ENCODE assay signal across 24 cellular contexts in the genomic region with DNA sequence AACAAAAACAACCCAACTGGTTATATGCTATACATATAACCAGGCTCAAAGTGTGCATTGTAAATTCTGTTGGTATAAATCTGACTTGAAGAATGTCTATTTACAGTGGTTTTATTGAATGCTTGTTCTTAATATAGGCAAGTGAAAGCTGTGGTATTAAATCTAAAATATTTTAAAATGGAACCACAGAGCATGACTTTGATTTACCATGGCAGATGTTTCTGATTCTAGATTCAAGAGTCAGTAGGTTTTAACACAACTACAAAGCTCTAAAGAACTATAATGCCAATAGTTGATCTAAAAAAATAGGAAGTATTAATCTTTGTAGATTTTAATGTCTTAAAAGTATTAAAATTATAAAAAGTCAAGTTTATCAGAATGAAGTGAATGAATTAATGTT.
"Had no signal": no experiment of that assay in that cellular context is flagged by ENCODE, and none has a peak within 500 bp of the region (broad histone marks: within the 10 kb centered on the region; RNA-seq: fewer than 3 reads in every experiment).

No MANE protein-coding gene starts in this region.

- H3K9me3 Mint-ChIP-seq: nephron progenitor cell had no signal

- H3K4me3 Mint-ChIP-seq: activated B cell treated with CpG ODN at 0.5 μM for 24 hours; activated CD4-positive, alpha-beta memory T cell treated with anti-CD3 and anti-CD28 coated beads, Interleukin-2, amount 10 ng/mL, durations not matched to agents 7 days and 5 days; activated CD8-positive, alpha-beta memory T cell treated with anti-CD3 and anti-CD28 coated beads, Interleukin-2, amount 10 ng/mL, durations not matched to agents 7 days and 5 days; activated naive CD8-positive, alpha-beta T cell treated with anti-CD3 and anti-CD28 coated beads for 36 hours; activated T-helper 17 cell treated with anti-CD3 and anti-CD28 coated beads, Interleukin-2, amount 50 U/mL, for 72 hours; brain; central memory CD8-positive, alpha-beta T cell; immature natural killer cell; nephron progenitor cell; stimulated activated naive CD8-positive, alpha-beta T cell treated with anti-CD3 and anti-CD28 coated beads, Interleukin-15, amount 100 ng/mL, for 72 hours; T-cell had no signal

- ATAC-seq: activated CD8-positive, alpha-beta memory T cell treated with anti-CD3 and anti-CD28 coated beads, Interleukin-2, amount 10 ng/mL, durations not matched to agents 7 days and 5 days; activated T-helper 17 cell treated with anti-CD3 and anti-CD28 coated beads, Interleukin-2, amount 50 U/mL, for 72 hours; gastroesophageal sphincter; left cardiac atrium; T-cell had no signal

- H3K27ac ChIP-seq: coronary artery, gastroesophageal sphincter, suprapubic skin, transverse colon, vagina had no signal

- DNase-seq: activated B cell treated with CpG ODN at 0.5 μM for 24 hours; activated CD4-positive, alpha-beta memory T cell treated with anti-CD3 and anti-CD28 coated beads, Interleukin-2, amount 10 ng/mL, durations not matched to agents 7 days and 5 days; activated CD4-positive, alpha-beta T cell treated with anti-CD3 and anti-CD28 coated beads for 48 hours; activated CD8-positive, alpha-beta memory T cell treated with anti-CD3 and anti-CD28 coated beads, Interleukin-2, amount 10 ng/mL, durations not matched to agents 7 days and 5 days; activated naive CD4-positive, alpha-beta T cell; activated naive CD8-positive, alpha-beta T cell treated with anti-CD3 and anti-CD28 coated beads for 36 hours; amygdala; immature natural killer cell; left cardiac atrium; nephron progenitor cell; small intestine; stimulated activated CD4-positive, alpha-beta T cell treated with anti-CD3 and anti-CD28 coated beads, Interleukin-4, amount 100 ng/mL, for 1 hour; stimulated activated naive CD8-positive, alpha-beta T cell treated with anti-CD3 and anti-CD28 coated beads, Interleukin-15, amount 100 ng/mL, for 72 hours; T-cell; transverse colon had no signal

- H3K27me3 ChIP-seq: gastroesophageal sphincter, suprapubic skin, transverse colon, vagina had no signal

- H3K36me3 Mint-ChIP-seq: activated CD8-positive, alpha-beta memory T cell treated with anti-CD3 and anti-CD28 coated beads, Interleukin-2, amount 10 ng/mL, durations not matched to agents 7 days and 5 days; activated naive CD8-positive, alpha-beta T cell treated with anti-CD3 and anti-CD28 coated beads for 36 hours; brain; immature natural killer cell; T-cell had no signal

- H3K27ac Mint-ChIP-seq: activated B cell treated with CpG ODN at 0.5 μM for 24 hours; activated CD4-positive, alpha-beta memory T cell treated with anti-CD3 and anti-CD28 coated beads, Interleukin-2, amount 10 ng/mL, durations not matched to agents 7 days and 5 days; activated CD8-positive, alpha-beta memory T cell treated with anti-CD3 and anti-CD28 coated beads, Interleukin-2, amount 10 ng/mL, durations not matched to agents 7 days and 5 days; activated naive CD8-positive, alpha-beta T cell treated with anti-CD3 and anti-CD28 coated beads for 36 hours; activated T-helper 17 cell treated with anti-CD3 and anti-CD28 coated beads, Interleukin-2, amount 50 U/mL, for 72 hours; immature natural killer cell; nephron progenitor cell; progenitor cell of endocrine pancreas; stimulated activated naive CD8-positive, alpha-beta T cell treated with anti-CD3 and anti-CD28 coated beads, Interleukin-15, amount 100 ng/mL, for 72 hours; T-cell had no signal

- FAIRE-seq: endometrium, small intestine had no signal

- H3K4me1 ChIP-seq: gastroesophageal sphincter, suprapubic skin, transverse colon, vagina had no signal

- H3K4me1 Mint-ChIP-seq: activated B cell treated with CpG ODN at 0.5 μM for 24 hours; activated CD4-positive, alpha-beta memory T cell treated with anti-CD3 and anti-CD28 coated beads, Interleukin-2, amount 10 ng/mL, durations not matched to agents 7 days and 5 days; activated CD8-positive, alpha-beta memory T cell treated with anti-CD3 and anti-CD28 coated beads, Interleukin-2, amount 10 ng/mL, durations not matched to agents 7 days and 5 days; activated naive CD8-positive, alpha-beta T cell treated with anti-CD3 and anti-CD28 coated beads for 36 hours; activated T-helper 17 cell treated with anti-CD3 and anti-CD28 coated beads, Interleukin-2, amount 50 U/mL, for 72 hours; central memory CD8-positive, alpha-beta T cell; immature natural killer cell; nephron progenitor cell; stimulated activated naive CD8-positive, alpha-beta T cell treated with anti-CD3 and anti-CD28 coated beads, Interleukin-15, amount 100 ng/mL, for 72 hours; T-cell had no signal

- H3K9me3 ChIP-seq: gastroesophageal sphincter, suprapubic skin, transverse colon, vagina had no signal

- H3K36me3 ChIP-seq: gastroesophageal sphincter, suprapubic skin, transverse colon, vagina had no signal

- H3K4me3 ChIP-seq: coronary artery, gastroesophageal sphincter, suprapubic skin, transverse colon, vagina had no signal

- H3K27me3 Mint-ChIP-seq: activated B cell treated with CpG ODN at 0.5 μM for 24 hours; activated CD4-positive, alpha-beta memory T cell treated with anti-CD3 and anti-CD28 coated beads, Interleukin-2, amount 10 ng/mL, durations not matched to agents 7 days and 5 days; activated CD8-positive, alpha-beta memory T cell treated with anti-CD3 and anti-CD28 coated beads, Interleukin-2, amount 10 ng/mL, durations not matched to agents 7 days and 5 days; activated naive CD8-positive, alpha-beta T cell treated with anti-CD3 and anti-CD28 coated beads for 36 hours; activated T-helper 17 cell treated with anti-CD3 and anti-CD28 coated beads, Interleukin-2, amount 50 U/mL, for 72 hours; brain; central memory CD8-positive, alpha-beta T cell; progenitor cell of endocrine pancreas; stimulated activated naive CD8-positive, alpha-beta T cell treated with anti-CD3 and anti-CD28 coated beads, Interleukin-15, amount 100 ng/mL, for 72 hours; T-cell had no signal
